8 cellular contexts compared by ENCODE assay signal in genomic region chr4:145098675-145099037, GRCh38. TPM values are rescaled to one million over a fixed set of nuclear protein-coding genes. Genes with fewer than 3 reads are reported as not detected.
DNase-seq lines count a peak whose midpoint lies in the region; ATAC-seq and TF ChIP-seq lines count a peak whose summit lies in the region.

No MANE protein-coding gene starts in this region.

- H3K27ac ChIP-seq in 22Rv1, result peak overlapping the region; percentile 88

- intact Hi-C loops in Right ventricle myocardium superior (cut with DNase I), result no loop called here

- in situ Hi-C loops in GM13976 (cut with MboI; ENCODE audit: low sequenced_read_pairs, unreplicated experiment) (no loop called here), KBM-7 (cut with MboI; ENCODE audit: low pct_unique_long_range_greater_than_20kb, low sequenced_read_pairs) (no loop called here)

- no peaks in the 10 kb centered on the region for H3K9me3 ChIP-seq in NT2/D1 (ENCODE audit: insufficient read depth, low read length)

- H3K4me1 ChIP-seq in NT2/D1 (ENCODE audit: insufficient read depth, insufficient read length), result no peaks in the 10 kb centered on the region

- H3K36me3 ChIP-seq in NT2/D1 (ENCODE audit: insufficient read depth, insufficient read length, low read length), result peaks cover 47% of the 10 kb centered on the region

- peaks cover 35 to 39% of the 10 kb centered on the region in 2 donors for H3K36me3 Mint-ChIP-seq in activated naive CD4-positive, alpha-beta T cell treated with anti-CD3 and anti-CD28 coated beads, Interleukin-2, amount 50 U/mL, for 72 hours
- peaks cover 17% of the 10 kb centered on the region for H3K36me3 Mint-ChIP-seq in progenitor cell of endocrine pancreas (ENCODE audit: insufficient read depth)

- TF ChIP-seq CTCF in 22Rv1 (IDR thresholded peaks at IDR 0.05), result no peak
- no peak for TF ChIP-seq CTCF in GM13976 (IDR thresholded peaks at IDR 0.05; ENCODE audit: borderline replicate concordance, control extremely low read depth, extremely low read depth, insufficient read depth, missing control alignments)
- TF ChIP-seq CTCF in progenitor cell of endocrine pancreas (IDR thresholded peaks at IDR 0.05; ENCODE audit: unreplicated experiment), result no peak

- H3K4me3 ChIP-seq in NT2/D1 (ENCODE audit: insufficient read length, low read depth), result peak overlapping the region; percentile 90

- DNase-seq in GM13976 (ENCODE audit: low spot score) (peak; percentile 41), NT2/D1 (ENCODE audit: low read depth, low spot score) (no peak), Right ventricle myocardium superior (no peak), progenitor cell of endocrine pancreas (ENCODE audit: low spot score, unreplicated experiment) (no peak), KBM-7 (no peak)
- peak; percentile 30 to 71 for DNase-seq in activated naive CD4-positive, alpha-beta T cell treated with anti-CD3 and anti-CD28 coated beads, Interleukin-2, amount 50 U/mL, for 72 hours (ENCODE audit: low spot score in 2 of 2)

- ATAC-seq in HG03039 (IDR thresholded peaks at IDR 0.05; ENCODE audit: unreplicated experiment) (peak; percentile 22), Right ventricle myocardium superior (ENCODE audit: poor library complexity) (peak; percentile 45)
- ATAC-seq in activated naive CD4-positive, alpha-beta T cell treated with anti-CD3 and anti-CD28 coated beads, Interleukin-2, amount 50 U/mL, for 72 hours, result peak; percentile 47 to 72

- peak overlapping the region; percentile 95 for H3K9ac ChIP-seq in NT2/D1 (ENCODE audit: insufficient read length, low read depth)

- H3K4me3 Mint-ChIP-seq in progenitor cell of endocrine pancreas (ENCODE audit: low read depth), result peak overlapping the region; percentile 94

- H3K9me3 Mint-ChIP-seq in activated naive CD4-positive, alpha-beta T cell treated with anti-CD3 and anti-CD28 coated beads, Interleukin-2, amount 50 U/mL, for 72 hours, result peaks cover 0 to 8% of the 10 kb centered on the region in 2 donors
- H3K9me3 Mint-ChIP-seq in progenitor cell of endocrine pancreas (ENCODE audit: low read depth), result peaks cover 4% of the 10 kb centered on the region

- peaks cover 19% of the 10 kb centered on the region for H3K4me1 Mint-ChIP-seq in progenitor cell of endocrine pancreas (ENCODE audit: low read depth)

- H3K27ac Mint-ChIP-seq in activated naive CD4-positive, alpha-beta T cell treated with anti-CD3 and anti-CD28 coated beads, Interleukin-2, amount 50 U/mL, for 72 hours, result peak overlapping the region; percentile 96 to 99
- peak overlapping the region; percentile 99 for H3K27ac Mint-ChIP-seq in progenitor cell of endocrine pancreas

- no peaks in the 10 kb centered on the region for H3K27me3 ChIP-seq in NT2/D1 (ENCODE audit: insufficient read depth, insufficient read length)

- no peaks in the 10 kb centered on the region for H3K27me3 Mint-ChIP-seq in progenitor cell of endocrine pancreas

RNA-seq across cellular contexts. Expression of gene ABCE1, which starts 0.5 kb away (rescaled TPM):
- total RNA-seq in activated naive CD4-positive, alpha-beta T cell treated with anti-CD3 and anti-CD28 coated beads, Interleukin-2, amount 50 U/mL, for 72 hours, result 100 to 1,000 TPM; 131 to 162 TPM
- total RNA-seq in Right ventricle myocardium superior (32.5 TPM), progenitor cell of endocrine pancreas (53.6 and 59.3 TPM in 2 replicates)

RNA-seq across cellular contexts. Expression of gene ANAPC10, which starts 0.7 kb away (rescaled TPM):
- total RNA-seq in activated naive CD4-positive, alpha-beta T cell treated with anti-CD3 and anti-CD28 coated beads, Interleukin-2, amount 50 U/mL, for 72 hours, result 10 to 100 TPM; 28.3 to 42.5 TPM
- total RNA-seq in Right ventricle myocardium superior, result 12.1 TPM
- 22.5 and 24.8 TPM in 2 replicates for total RNA-seq in progenitor cell of endocrine pancreas

Comparison
In these comparisons a context has a peak if more than half of its experiments do, and no peak if none do; other contexts are left out.
1. DNase-seq: peak in GM13976 (single experiment) and activated naive CD4-positive, alpha-beta T cell treated with anti-CD3 and anti-CD28 coated beads, Interleukin-2, amount 50 U/mL, for 72 hours (2 of 2); none in NT2/D1 (single experiment), Right ventricle myocardium superior (single experiment), progenitor cell of endocrine pancreas (single experiment) and KBM-7 (single experiment).
2. Peak in every context shown above with its lines, with median percentiles within 50 percentile points of each other: ATAC-seq.